In genomic region chr7:130921391-130922180, GRCh38 we compare ENCODE assay signal across 8 cellular contexts.
DNase-seq lines count a peak whose midpoint lies in the region; TF ChIP-seq lines count a peak whose summit lies in the region.

No MANE protein-coding gene starts in this region.

- peaks cover 31% of the 10 kb centered on the region for H3K4me1 Mint-ChIP-seq in neural crest cell

- 69 to 84% methylated on average over 23 of the region's 23 CpGs for WGBS in lower leg skin, 2 donors

- no peaks in the 10 kb centered on the region for H3K27me3 ChIP-seq in Peyer's patch

- no peaks in the 10 kb centered on the region for H3K27me3 Mint-ChIP-seq in neural crest cell (ENCODE audit: low read depth)

- TF ChIP-seq CTCF in Peyer's patch (IDR thresholded peaks at IDR 0.05), result no peak
- no peak for TF ChIP-seq CTCF in neural crest cell (conservative IDR thresholded peaks at IDR 0.05)
- TF ChIP-seq CTCF in lower leg skin (IDR thresholded peaks at IDR 0.05), result no peak

- no peaks in the 10 kb centered on the region for H3K36me3 Mint-ChIP-seq in neural crest cell (ENCODE audit: low read depth)

- peaks cover 0 to 82% (median 11%) of the 10 kb centered on the region in 4 donors for H3K4me1 ChIP-seq in Peyer's patch

- H3K27ac Mint-ChIP-seq in neural crest cell (ENCODE audit: unreplicated experiment), result peak overlapping the region; percentile 94

- H3K27ac ChIP-seq in Peyer's patch, result peak overlapping the region; percentile 38 to 82 (median 70)
- H3K27ac ChIP-seq in epithelial cell of prostate, result peak overlapping the region; percentile 100

- H3K9me3 Mint-ChIP-seq in neural crest cell, result no peaks in the 10 kb centered on the region

- no peaks in the 10 kb centered on the region for H3K36me3 ChIP-seq in Peyer's patch

- intact Hi-C loops in lower leg skin (cut with DNase I; ENCODE audit: low total_unique reads), result no loop called here

- no peaks in the 10 kb centered on the region for H3K9me3 ChIP-seq in Peyer's patch

- peak in 1 of 2 donors; percentile 40 for TF ChIP-seq POLR2A in Peyer's patch (IDR thresholded peaks at IDR 0.05)
- no peak for TF ChIP-seq POLR2A in lower leg skin (IDR thresholded peaks at IDR 0.05)

- DNase-seq in C1 segment of cervical spinal cord (lab: John Stamatoyannopoulos, UW) (peak in 13 of 14 donors; percentile 19 to 86 (median 73)), Peyer's patch (peak; percentile 15 to 69 (median 65)), epithelial cell of prostate (ENCODE audit: low read depth, low spot score) (no peak), neural crest cell (ENCODE audit: low read depth, low spot score) (peak; percentile 23), lower leg skin (ENCODE audit: low spot score in 2 of 2) (no peak), NCI-H1930 (lab: John Stamatoyannopoulos, UW) (no peak), mesenteric fat pad (ENCODE audit: low spot score) (no peak), AG08396 (ENCODE audit: low spot score) (no peak)

- peak overlapping the region; percentile 63 for H3K4me3 Mint-ChIP-seq in neural crest cell

- H3K4me3 ChIP-seq in Peyer's patch, result peak overlapping the region in 2 of 4 donors; percentile 20 to 35
- H3K4me3 ChIP-seq in lower leg skin (ENCODE audit: low read depth, poor library complexity, severe bottlenecking), result no peak overlapping the region

Comparison
In these comparisons a context has a peak if more than half of its experiments do, and no peak if none do; other contexts are left out.
1. DNase-seq: peak in C1 segment of cervical spinal cord (13 of 14), Peyer's patch (3 of 3) and neural crest cell (single experiment); none in epithelial cell of prostate (single experiment), lower leg skin (0 of 2), NCI-H1930 (0 of 2), mesenteric fat pad (single experiment) and AG08396 (single experiment).